1 cellular context compared by ENCODE assay signal in the genomic region with DNA sequence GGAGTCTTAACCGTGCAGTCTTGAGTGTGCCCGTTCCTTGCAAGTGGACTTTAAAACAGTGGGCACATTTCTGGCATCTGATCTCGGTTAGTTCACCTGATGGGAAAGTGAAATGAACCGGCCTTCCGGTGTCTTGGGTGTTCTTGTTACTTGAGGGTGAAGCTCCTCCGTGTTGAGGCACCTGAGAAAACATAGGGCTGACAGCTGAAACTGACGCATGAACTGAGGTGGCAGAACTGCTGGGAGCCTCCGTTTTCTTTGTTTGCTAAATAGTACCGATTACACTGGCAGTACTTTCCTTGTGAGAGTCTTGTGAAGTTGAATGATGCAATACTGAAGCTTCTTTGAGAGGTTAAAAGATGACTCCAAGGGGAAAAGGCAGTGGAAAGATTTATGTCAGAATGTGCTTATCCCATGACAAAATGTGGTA.
A peak's percentile ranks its signal among the peaks of the same experiment; 100 is the strongest.
TF ChIP-seq lines count a peak whose summit lies in the region.

No MANE protein-coding gene starts in this region.

TF ChIP-seq in K562, 482 proteins besides CTCF, POLR2A, EP300 and RAD21 (continued from another document and continues in another):
- TF ChIP-seq, protein P1, sequence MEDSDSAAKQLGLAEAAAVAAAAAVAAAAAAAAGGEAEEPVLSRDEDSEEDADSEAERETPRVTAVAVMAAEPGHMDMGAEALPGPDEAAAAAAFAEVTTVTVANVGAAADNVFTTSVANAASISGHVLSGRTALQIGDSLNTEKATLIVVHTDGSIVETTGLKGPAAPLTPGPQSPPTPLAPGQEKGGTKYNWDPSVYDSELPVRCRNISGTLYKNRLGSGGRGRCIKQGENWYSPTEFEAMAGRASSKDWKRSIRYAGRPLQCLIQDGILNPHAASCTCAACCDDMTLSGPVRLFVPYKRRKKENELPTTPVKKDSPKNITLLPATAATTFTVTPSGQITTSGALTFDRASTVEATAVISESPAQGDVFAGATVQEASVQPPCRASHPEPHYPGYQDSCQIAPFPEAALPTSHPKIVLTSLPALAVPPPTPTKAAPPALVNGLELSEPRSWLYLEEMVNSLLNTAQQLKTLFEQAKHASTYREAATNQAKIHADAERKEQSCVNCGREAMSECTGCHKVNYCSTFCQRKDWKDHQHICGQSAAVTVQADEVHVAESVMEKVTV (CRISPR knock-in tag; IDR thresholded peaks at IDR 0.05) = 0 out of 2 replicates have a peak, but pooled peaks have one; percentile 7
- TF ChIP-seq KAT2B (IDR thresholded peaks at IDR 0.05; ENCODE audit: low read depth, low read length) (no peak), SAFB2 (IDR thresholded peaks at IDR 0.05; ENCODE audit: borderline replicate concordance, low read depth, low read length, severe bottlenecking) (no peak), ZNF785 (CRISPR knock-in tag; IDR thresholded peaks at IDR 0.05) (no peak), EP400 (IDR thresholded peaks at IDR 0.05) (peak; percentile 45; the same call in 1 of the 2 replicates), ZBTB1 (CRISPR knock-in tag; IDR thresholded peaks at IDR 0.05; ENCODE audit: borderline replicate concordance, low read depth) (no peak), CBX2 (IDR thresholded peaks at IDR 0.05; ENCODE audit: insufficient read depth, low read length, poor library complexity, severe bottlenecking) (no peak), HMG20A (CRISPR knock-in tag; conservative IDR thresholded peaks at IDR 0.05) (no peak), MXI1 (IDR thresholded peaks at IDR 0.05; ENCODE audit: low read depth, low read length) (no peak), ARID1B (IDR thresholded peaks at IDR 0.05) (0 out of 2 replicates have a peak, but pooled peaks have one; percentile 21), ZNF431 (CRISPR knock-in tag; IDR thresholded peaks at IDR 0.05) (no peak), CTBP1 (IDR thresholded peaks at IDR 0.05; ENCODE audit: borderline replicate concordance) (0 out of 2 replicates have a peak, but pooled peaks have one; percentile 33)
- TF ChIP-seq, protein P2, sequence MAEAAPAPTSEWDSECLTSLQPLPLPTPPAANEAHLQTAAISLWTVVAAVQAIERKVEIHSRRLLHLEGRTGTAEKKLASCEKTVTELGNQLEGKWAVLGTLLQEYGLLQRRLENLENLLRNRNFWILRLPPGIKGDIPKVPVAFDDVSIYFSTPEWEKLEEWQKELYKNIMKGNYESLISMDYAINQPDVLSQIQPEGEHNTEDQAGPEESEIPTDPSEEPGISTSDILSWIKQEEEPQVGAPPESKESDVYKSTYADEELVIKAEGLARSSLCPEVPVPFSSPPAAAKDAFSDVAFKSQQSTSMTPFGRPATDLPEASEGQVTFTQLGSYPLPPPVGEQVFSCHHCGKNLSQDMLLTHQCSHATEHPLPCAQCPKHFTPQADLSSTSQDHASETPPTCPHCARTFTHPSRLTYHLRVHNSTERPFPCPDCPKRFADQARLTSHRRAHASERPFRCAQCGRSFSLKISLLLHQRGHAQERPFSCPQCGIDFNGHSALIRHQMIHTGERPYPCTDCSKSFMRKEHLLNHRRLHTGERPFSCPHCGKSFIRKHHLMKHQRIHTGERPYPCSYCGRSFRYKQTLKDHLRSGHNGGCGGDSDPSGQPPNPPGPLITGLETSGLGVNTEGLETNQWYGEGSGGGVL (CRISPR knock-in tag; IDR thresholded peaks at IDR 0.05) = no peak
- TF ChIP-seq, protein P3, sequence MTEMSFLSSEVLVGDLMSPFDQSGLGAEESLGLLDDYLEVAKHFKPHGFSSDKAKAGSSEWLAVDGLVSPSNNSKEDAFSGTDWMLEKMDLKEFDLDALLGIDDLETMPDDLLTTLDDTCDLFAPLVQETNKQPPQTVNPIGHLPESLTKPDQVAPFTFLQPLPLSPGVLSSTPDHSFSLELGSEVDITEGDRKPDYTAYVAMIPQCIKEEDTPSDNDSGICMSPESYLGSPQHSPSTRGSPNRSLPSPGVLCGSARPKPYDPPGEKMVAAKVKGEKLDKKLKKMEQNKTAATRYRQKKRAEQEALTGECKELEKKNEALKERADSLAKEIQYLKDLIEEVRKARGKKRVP (CRISPR knock-in tag; IDR thresholded peaks at IDR 0.05) = peak; percentile 96
- TF ChIP-seq, protein P4, sequence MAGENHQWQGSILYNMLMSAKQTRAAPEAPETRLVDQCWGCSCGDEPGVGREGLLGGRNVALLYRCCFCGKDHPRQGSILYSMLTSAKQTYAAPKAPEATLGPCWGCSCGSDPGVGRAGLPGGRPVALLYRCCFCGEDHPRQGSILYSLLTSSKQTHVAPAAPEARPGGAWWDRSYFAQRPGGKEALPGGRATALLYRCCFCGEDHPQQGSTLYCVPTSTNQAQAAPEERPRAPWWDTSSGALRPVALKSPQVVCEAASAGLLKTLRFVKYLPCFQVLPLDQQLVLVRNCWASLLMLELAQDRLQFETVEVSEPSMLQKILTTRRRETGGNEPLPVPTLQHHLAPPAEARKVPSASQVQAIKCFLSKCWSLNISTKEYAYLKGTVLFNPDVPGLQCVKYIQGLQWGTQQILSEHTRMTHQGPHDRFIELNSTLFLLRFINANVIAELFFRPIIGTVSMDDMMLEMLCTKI (IDR thresholded peaks at IDR 0.05; ENCODE audit: partially characterized antibody) = no peak
- TF ChIP-seq, protein P5, sequence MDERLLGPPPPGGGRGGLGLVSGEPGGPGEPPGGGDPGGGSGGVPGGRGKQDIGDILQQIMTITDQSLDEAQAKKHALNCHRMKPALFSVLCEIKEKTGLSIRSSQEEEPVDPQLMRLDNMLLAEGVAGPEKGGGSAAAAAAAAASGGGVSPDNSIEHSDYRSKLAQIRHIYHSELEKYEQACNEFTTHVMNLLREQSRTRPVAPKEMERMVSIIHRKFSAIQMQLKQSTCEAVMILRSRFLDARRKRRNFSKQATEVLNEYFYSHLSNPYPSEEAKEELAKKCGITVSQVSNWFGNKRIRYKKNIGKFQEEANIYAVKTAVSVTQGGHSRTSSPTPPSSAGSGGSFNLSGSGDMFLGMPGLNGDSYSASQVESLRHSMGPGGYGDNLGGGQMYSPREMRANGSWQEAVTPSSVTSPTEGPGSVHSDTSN (CRISPR knock-in tag; IDR thresholded peaks at IDR 0.05; ENCODE audit: low read depth) = no peak
- TF ChIP-seq, protein P5 (tag; conservative IDR thresholded peaks at IDR 0.05; ENCODE audit: low read depth) = peak; percentile 54
- TF ChIP-seq, protein P6, sequence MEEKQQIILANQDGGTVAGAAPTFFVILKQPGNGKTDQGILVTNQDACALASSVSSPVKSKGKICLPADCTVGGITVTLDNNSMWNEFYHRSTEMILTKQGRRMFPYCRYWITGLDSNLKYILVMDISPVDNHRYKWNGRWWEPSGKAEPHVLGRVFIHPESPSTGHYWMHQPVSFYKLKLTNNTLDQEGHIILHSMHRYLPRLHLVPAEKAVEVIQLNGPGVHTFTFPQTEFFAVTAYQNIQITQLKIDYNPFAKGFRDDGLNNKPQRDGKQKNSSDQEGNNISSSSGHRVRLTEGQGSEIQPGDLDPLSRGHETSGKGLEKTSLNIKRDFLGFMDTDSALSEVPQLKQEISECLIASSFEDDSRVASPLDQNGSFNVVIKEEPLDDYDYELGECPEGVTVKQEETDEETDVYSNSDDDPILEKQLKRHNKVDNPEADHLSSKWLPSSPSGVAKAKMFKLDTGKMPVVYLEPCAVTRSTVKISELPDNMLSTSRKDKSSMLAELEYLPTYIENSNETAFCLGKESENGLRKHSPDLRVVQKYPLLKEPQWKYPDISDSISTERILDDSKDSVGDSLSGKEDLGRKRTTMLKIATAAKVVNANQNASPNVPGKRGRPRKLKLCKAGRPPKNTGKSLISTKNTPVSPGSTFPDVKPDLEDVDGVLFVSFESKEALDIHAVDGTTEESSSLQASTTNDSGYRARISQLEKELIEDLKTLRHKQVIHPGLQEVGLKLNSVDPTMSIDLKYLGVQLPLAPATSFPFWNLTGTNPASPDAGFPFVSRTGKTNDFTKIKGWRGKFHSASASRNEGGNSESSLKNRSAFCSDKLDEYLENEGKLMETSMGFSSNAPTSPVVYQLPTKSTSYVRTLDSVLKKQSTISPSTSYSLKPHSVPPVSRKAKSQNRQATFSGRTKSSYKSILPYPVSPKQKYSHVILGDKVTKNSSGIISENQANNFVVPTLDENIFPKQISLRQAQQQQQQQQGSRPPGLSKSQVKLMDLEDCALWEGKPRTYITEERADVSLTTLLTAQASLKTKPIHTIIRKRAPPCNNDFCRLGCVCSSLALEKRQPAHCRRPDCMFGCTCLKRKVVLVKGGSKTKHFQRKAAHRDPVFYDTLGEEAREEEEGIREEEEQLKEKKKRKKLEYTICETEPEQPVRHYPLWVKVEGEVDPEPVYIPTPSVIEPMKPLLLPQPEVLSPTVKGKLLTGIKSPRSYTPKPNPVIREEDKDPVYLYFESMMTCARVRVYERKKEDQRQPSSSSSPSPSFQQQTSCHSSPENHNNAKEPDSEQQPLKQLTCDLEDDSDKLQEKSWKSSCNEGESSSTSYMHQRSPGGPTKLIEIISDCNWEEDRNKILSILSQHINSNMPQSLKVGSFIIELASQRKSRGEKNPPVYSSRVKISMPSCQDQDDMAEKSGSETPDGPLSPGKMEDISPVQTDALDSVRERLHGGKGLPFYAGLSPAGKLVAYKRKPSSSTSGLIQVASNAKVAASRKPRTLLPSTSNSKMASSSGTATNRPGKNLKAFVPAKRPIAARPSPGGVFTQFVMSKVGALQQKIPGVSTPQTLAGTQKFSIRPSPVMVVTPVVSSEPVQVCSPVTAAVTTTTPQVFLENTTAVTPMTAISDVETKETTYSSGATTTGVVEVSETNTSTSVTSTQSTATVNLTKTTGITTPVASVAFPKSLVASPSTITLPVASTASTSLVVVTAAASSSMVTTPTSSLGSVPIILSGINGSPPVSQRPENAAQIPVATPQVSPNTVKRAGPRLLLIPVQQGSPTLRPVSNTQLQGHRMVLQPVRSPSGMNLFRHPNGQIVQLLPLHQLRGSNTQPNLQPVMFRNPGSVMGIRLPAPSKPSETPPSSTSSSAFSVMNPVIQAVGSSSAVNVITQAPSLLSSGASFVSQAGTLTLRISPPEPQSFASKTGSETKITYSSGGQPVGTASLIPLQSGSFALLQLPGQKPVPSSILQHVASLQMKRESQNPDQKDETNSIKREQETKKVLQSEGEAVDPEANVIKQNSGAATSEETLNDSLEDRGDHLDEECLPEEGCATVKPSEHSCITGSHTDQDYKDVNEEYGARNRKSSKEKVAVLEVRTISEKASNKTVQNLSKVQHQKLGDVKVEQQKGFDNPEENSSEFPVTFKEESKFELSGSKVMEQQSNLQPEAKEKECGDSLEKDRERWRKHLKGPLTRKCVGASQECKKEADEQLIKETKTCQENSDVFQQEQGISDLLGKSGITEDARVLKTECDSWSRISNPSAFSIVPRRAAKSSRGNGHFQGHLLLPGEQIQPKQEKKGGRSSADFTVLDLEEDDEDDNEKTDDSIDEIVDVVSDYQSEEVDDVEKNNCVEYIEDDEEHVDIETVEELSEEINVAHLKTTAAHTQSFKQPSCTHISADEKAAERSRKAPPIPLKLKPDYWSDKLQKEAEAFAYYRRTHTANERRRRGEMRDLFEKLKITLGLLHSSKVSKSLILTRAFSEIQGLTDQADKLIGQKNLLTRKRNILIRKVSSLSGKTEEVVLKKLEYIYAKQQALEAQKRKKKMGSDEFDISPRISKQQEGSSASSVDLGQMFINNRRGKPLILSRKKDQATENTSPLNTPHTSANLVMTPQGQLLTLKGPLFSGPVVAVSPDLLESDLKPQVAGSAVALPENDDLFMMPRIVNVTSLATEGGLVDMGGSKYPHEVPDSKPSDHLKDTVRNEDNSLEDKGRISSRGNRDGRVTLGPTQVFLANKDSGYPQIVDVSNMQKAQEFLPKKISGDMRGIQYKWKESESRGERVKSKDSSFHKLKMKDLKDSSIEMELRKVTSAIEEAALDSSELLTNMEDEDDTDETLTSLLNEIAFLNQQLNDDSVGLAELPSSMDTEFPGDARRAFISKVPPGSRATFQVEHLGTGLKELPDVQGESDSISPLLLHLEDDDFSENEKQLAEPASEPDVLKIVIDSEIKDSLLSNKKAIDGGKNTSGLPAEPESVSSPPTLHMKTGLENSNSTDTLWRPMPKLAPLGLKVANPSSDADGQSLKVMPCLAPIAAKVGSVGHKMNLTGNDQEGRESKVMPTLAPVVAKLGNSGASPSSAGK (IDR thresholded peaks at IDR 0.05) = peak; percentile 26; the same call in 1 of the 2 replicates
- TF ChIP-seq, protein P7, sequence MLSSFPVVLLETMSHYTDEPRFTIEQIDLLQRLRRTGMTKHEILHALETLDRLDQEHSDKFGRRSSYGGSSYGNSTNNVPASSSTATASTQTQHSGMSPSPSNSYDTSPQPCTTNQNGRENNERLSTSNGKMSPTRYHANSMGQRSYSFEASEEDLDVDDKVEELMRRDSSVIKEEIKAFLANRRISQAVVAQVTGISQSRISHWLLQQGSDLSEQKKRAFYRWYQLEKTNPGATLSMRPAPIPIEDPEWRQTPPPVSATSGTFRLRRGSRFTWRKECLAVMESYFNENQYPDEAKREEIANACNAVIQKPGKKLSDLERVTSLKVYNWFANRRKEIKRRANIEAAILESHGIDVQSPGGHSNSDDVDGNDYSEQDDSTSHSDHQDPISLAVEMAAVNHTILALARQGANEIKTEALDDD (IDR thresholded peaks at IDR 0.05) = no peak
- TF ChIP-seq, protein P8, sequence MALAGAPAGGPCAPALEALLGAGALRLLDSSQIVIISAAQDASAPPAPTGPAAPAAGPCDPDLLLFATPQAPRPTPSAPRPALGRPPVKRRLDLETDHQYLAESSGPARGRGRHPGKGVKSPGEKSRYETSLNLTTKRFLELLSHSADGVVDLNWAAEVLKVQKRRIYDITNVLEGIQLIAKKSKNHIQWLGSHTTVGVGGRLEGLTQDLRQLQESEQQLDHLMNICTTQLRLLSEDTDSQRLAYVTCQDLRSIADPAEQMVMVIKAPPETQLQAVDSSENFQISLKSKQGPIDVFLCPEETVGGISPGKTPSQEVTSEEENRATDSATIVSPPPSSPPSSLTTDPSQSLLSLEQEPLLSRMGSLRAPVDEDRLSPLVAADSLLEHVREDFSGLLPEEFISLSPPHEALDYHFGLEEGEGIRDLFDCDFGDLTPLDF (CRISPR knock-in tag; IDR thresholded peaks at IDR 0.05) = no peak
- TF ChIP-seq, protein P9, sequence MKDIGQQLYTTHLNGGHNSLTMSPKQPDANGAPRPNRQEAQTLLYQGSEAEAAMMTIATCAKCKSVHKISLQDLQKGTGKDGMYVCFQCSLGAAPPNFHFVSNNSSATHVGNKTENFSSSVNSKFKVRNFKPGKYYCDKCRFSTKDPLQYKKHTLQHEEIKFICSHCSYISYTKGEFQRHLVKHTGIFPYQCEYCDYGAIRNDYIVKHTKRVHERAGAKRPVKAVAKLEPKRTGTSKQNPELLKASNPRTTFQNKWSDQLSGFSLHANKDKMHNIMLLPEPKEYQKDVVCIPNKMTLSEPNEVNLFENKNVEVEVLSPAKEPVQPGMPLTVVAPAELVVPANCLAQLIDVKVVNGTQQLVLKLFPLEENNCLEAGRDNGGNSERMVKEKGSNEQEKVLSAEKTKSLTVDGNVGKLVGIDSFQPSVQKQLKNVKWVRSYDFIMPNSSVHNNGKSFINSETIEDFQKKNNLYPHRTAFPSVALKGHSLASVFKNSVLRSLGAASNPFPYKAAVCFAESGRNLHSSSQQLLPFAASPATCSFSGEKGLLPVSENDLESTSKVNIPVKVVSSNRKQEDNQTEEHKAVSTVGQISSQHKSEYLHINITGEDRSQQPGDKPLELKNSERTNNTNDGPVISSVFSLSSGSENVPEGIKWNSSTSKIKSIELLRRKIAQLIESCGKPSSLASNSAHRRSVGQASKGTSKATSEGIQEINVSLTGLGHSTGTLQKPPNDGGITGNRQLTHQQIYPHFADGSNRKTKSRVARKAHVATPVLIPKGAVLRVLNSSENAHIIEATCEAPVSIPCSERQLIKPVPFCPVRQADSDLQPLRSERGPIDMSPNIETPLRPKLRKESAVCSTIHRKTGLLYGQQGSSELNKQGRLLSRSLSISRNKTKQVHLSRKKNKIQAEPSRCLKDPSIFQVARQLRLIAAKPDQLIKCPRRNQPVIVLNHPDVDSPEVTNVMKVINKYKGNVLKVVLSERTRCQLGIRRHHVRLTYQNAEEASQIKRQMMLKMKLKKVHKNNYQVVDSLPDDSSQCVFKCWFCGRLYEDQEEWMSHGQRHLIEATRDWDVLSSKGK (CRISPR knock-in tag; IDR thresholded peaks at IDR 0.05) = no peak
